ENCODE assay signal across 17 cellular contexts in the genomic region with DNA sequence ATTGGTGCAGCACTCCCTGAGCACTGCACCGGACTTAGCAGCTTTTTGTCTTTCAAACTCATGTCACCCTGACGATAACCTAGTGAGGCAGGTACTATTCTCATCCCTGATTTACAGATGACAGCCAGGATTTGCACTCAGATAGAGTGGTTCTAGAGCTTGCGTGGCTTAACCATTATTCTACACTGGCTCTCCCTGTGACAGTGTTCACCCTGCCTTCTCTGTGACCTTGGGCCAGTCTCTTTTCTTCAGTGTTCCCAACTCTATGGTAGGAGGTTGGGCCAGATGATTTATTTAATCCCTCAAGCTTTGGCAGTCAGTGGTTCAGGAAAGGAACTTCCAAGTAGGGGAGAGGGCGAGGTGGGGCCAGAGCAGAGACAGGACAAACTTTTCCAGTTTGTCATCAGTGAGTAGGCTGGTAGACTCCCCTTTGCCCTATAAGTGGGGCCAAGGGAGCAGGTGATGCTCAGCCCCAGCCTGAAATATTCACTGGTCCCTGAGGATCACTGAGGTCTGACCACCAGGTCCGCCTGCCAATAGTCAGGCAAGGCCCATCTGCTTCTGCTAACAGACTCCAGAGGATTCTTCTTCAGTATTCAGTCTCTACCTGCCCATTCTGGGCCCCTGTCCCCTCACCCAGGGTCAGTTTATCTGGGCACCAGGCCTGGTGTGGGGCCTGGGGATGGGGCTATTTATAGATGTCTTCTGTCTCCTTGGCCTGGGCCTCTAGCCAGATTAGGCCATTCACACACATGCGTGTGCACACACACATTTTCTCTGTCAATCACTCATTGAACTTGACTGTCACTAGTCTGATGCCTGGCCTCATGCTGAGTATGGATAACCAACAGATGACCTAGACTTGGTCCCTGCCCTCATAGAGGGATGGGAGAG. TPM values are rescaled to one million over a fixed set of nuclear protein-coding genes. Genes with fewer than 3 reads are reported as not detected.
DNase-seq lines count a peak whose midpoint lies in the region; ATAC-seq, FAIRE-seq and TF ChIP-seq lines count a peak whose summit lies in the region.
"Had no signal": no experiment of that assay in that cellular context is flagged by ENCODE, and none has a peak within 500 bp of the region (broad histone marks: within the 10 kb centered on the region; RNA-seq: fewer than 3 reads in every experiment).

No MANE protein-coding gene starts in this region.

- peaks cover 13% of the 10 kb centered on the region for H3K27me3 Mint-ChIP-seq in astrocyte (ENCODE audit: low read depth, unreplicated experiment)

- no peak overlapping the region for H3K9ac ChIP-seq in astrocyte (ENCODE audit: low read length)
- H3K9ac ChIP-seq: BLaER1 treated with 17β-estradiol and CSF1 and Interleukin-3, amounts not matched to agents 10 nM and 100 nM had no signal

- no peaks in the 10 kb centered on the region for H3K27me3 ChIP-seq in astrocyte (ENCODE audit: insufficient read depth, low read length)
- H3K27me3 ChIP-seq in heart right ventricle: no peaks in the 10 kb centered on the region
- H3K27me3 ChIP-seq in gastrocnemius medialis: no peaks in the 10 kb centered on the region
- H3K27me3 ChIP-seq: BLaER1 treated with 17β-estradiol and CSF1 and Interleukin-3, amounts not matched to agents 10 nM and 100 nM had no signal

- no peak overlapping the region for H3K4me2 ChIP-seq in astrocyte (ENCODE audit: low read length)
- H3K4me2 ChIP-seq: BLaER1 treated with 17β-estradiol and CSF1 and Interleukin-3, amounts not matched to agents 10 nM and 100 nM had no signal

- H3K27ac Mint-ChIP-seq in astrocyte (ENCODE audit: unreplicated experiment): peak overlapping the region; percentile 70
- H3K27ac Mint-ChIP-seq: activated naive CD4-positive, alpha-beta T cell treated with anti-CD3 and anti-CD28 coated beads for 36 hours had no signal

- peaks cover 4% of the 10 kb centered on the region for H3K9me3 Mint-ChIP-seq in astrocyte (ENCODE audit: unreplicated experiment)
- H3K9me3 Mint-ChIP-seq: activated naive CD4-positive, alpha-beta T cell treated with anti-CD3 and anti-CD28 coated beads for 36 hours; central memory CD8-positive, alpha-beta T cell had no signal

- WGBS in heart right ventricle, 2 donors: 45 to 53% methylated on average over 6 of the region's 6 CpGs

- no peaks in the 10 kb centered on the region for H3K36me3 Mint-ChIP-seq in astrocyte (ENCODE audit: low read depth, unreplicated experiment)

- no peak for TF ChIP-seq CTCF in HEK293 (tag by site-specific recombination; IDR thresholded peaks at IDR 0.05)
- no peak for TF ChIP-seq CTCF in astrocyte (IDR thresholded peaks at IDR 0.05; ENCODE audit: insufficient read depth, low read depth, low read length)
- TF ChIP-seq CTCF in heart right ventricle (IDR thresholded peaks at IDR 0.05): no peak
- no peak for TF ChIP-seq CTCF in gastrocnemius medialis (IDR thresholded peaks at IDR 0.05 in 4 of 5, conservative IDR thresholded peaks at IDR 0.05 in 1 of 5)

- H3K4me3 ChIP-seq in HEK293 (ENCODE audit: low read depth, low read length) (no peak overlapping the region), astrocyte (ENCODE audit: insufficient read depth, low read depth, low read length) (no peak overlapping the region), heart right ventricle (no peak overlapping the region), gastrocnemius medialis (peak overlapping the region in 1 of 4 donors; percentile 3)
- H3K4me3 ChIP-seq: BLaER1 treated with 17β-estradiol and CSF1 and Interleukin-3, amounts not matched to agents 10 nM and 100 nM; GM12878 had no signal

- FAIRE-seq in astrocyte (lab: Jason Lieb, UNC): no peak
- FAIRE-seq: GM12878 had no signal

- no peak for DNase-seq in astrocyte (ENCODE audit: low read depth)
- DNase-seq in heart right ventricle: peak; percentile 28 to 68
- DNase-seq in gastrocnemius medialis: peak; percentile 84 to 95
- no peak for DNase-seq in mucosa of gallbladder (ENCODE audit: low spot score)
- DNase-seq in activated effector memory CD4-positive, alpha-beta T cell treated with anti-CD3 and anti-CD28 coated beads, Interleukin-2, amount 50 U/mL, for 16 hours: no peak
- DNase-seq: activated naive CD4-positive, alpha-beta T cell treated with anti-CD3 and anti-CD28 coated beads for 36 hours; DND-41; NCI-H2107; NK-92 treated with Interleukin-12 subunit alpha and Interleukin-12 subunit beta, amount 100 ng/mL, for 24 hours; stimulated activated naive CD4-positive, alpha-beta T cell had no signal

- ATAC-seq in heart right ventricle: peak; percentile 68 to 92 (median 88)
- ATAC-seq in gastrocnemius medialis: peak; percentile 65 to 74
- ATAC-seq in HG02610 (IDR thresholded peaks at IDR 0.05; ENCODE audit: unreplicated experiment): no peak
- ATAC-seq in GM21381 (IDR thresholded peaks at IDR 0.05; ENCODE audit: unreplicated experiment): no peak
- ATAC-seq: GM12878 had no signal

- in situ Hi-C loops in gastrocnemius medialis (cut with MboI; ENCODE audit: low sequenced_read_pairs in 4 of 4): no loop called here

- no peaks in the 10 kb centered on the region for H3K79me2 ChIP-seq in astrocyte (ENCODE audit: insufficient read depth, low read length)

- H3K36me3 ChIP-seq in HEK293 (ENCODE audit: control insufficient read depth in 2 of 2, insufficient read depth in 1 of 2, low read length in 2 of 2): no peaks in the 10 kb centered on the region
- no peaks in the 10 kb centered on the region for H3K36me3 ChIP-seq in astrocyte (ENCODE audit: insufficient read depth, low read length)
- no peaks in the 10 kb centered on the region for H3K36me3 ChIP-seq in heart right ventricle
- no peaks in the 10 kb centered on the region for H3K36me3 ChIP-seq in gastrocnemius medialis
- H3K36me3 ChIP-seq: BLaER1 treated with 17β-estradiol and CSF1 and Interleukin-3, amounts not matched to agents 10 nM and 100 nM had no signal

- POLR2A ChIA-PET in HEK293 (lab: Yijun Ruan, JAX): no interaction called here

- peaks cover 4% of the 10 kb centered on the region for H3K4me1 Mint-ChIP-seq in astrocyte (ENCODE audit: low read depth, unreplicated experiment)
- H3K4me1 Mint-ChIP-seq: central memory CD8-positive, alpha-beta T cell had no signal

- H3K4me1 ChIP-seq in HEK293 (ENCODE audit: control insufficient read depth, insufficient read depth, low read length) (no peaks in the 10 kb centered on the region), astrocyte (ENCODE audit: insufficient read depth, low read length) (peaks cover 8% of the 10 kb centered on the region), heart right ventricle (peaks cover 0 to 50% (median 10%) of the 10 kb centered on the region in 9 donors), gastrocnemius medialis (peaks cover 60 to 71% of the 10 kb centered on the region in 2 donors)
- H3K4me1 ChIP-seq: BLaER1 treated with 17β-estradiol and CSF1 and Interleukin-3, amounts not matched to agents 10 nM and 100 nM had no signal

- H4K20me1 ChIP-seq in astrocyte (ENCODE audit: insufficient read depth, low read length): no peaks in the 10 kb centered on the region
- H4K20me1 ChIP-seq: BLaER1 treated with 17β-estradiol and CSF1 and Interleukin-3, amounts not matched to agents 10 nM and 100 nM had no signal

- H3K27ac ChIP-seq in HEK293 (ENCODE audit: extremely low read depth, low read depth, low read length) (no peak overlapping the region), astrocyte (ENCODE audit: low read depth, low read length) (no peak overlapping the region), heart right ventricle (peak overlapping the region; percentile 66 to 92 (median 84)), gastrocnemius medialis (peak overlapping the region; percentile 91 to 97 (median 94))
- H3K27ac ChIP-seq: BLaER1 treated with 17β-estradiol and CSF1 and Interleukin-3, amounts not matched to agents 10 nM and 100 nM had no signal

- intact Hi-C loops in heart right ventricle (cut with DNase I): no loop called here
- intact Hi-C loops in gastrocnemius medialis (cut with DNase I; ENCODE audit: low total_unique reads): loop anchor here (1.0 to 5.0 kb wide), 3 partner anchors 8 to 245 kb away; partner anchors contain the start of gene FABP3

- no peaks in the 10 kb centered on the region for H3K9me3 ChIP-seq in HEK293 (ENCODE audit: control insufficient read depth, insufficient read depth, low read depth, low read length)
- no peaks in the 10 kb centered on the region for H3K9me3 ChIP-seq in astrocyte (ENCODE audit: insufficient read depth, low read depth, low read length)
- no peaks in the 10 kb centered on the region for H3K9me3 ChIP-seq in heart right ventricle
- H3K9me3 ChIP-seq in gastrocnemius medialis: no peaks in the 10 kb centered on the region
- H3K9me3 ChIP-seq: BLaER1 treated with 17β-estradiol and CSF1 and Interleukin-3, amounts not matched to agents 10 nM and 100 nM had no signal

- no peak overlapping the region for H3K4me3 Mint-ChIP-seq in astrocyte (ENCODE audit: unreplicated experiment)
- H3K4me3 Mint-ChIP-seq: activated naive CD4-positive, alpha-beta T cell treated with anti-CD3 and anti-CD28 coated beads for 36 hours; central memory CD8-positive, alpha-beta T cell had no signal

- peak in 1 of 2 donors; percentile 7 for TF ChIP-seq POLR2A in gastrocnemius medialis (IDR thresholded peaks at IDR 0.05)

- CTCF ChIA-PET in HEK293 (lab: Yijun Ruan, JAX): interaction anchor here (0.7 kb wide), 1 partner anchor 13 kb away, joined by 3 read pairs; no protein-coding TSS in a partner anchor

- no peak overlapping the region for H2AFZ ChIP-seq in astrocyte (ENCODE audit: low read depth, low read length)

TF ChIP-seq in HEK293, 187 proteins besides CTCF, POLR2A, EP300 and RAD21:
- TF ChIP-seq ZNF449 (tag by site-specific recombination; IDR thresholded peaks at IDR 0.05) (peak; percentile 83; the same call in 1 of the 2 replicates), ZNF610 (tag by site-specific recombination; IDR thresholded peaks at IDR 0.05; ENCODE audit: borderline replicate concordance) (no peak)

RNA-seq across cellular contexts. Expression of gene FABP3, which starts 8.8 kb away (rescaled TPM):
- total RNA-seq in astrocyte (13.5 and 20.4 TPM in 2 replicates), heart right ventricle (1,000 to 10,000 TPM; 2,977 to 6,049 (median 4,967) TPM), gastrocnemius medialis (1,000 to 10,000 TPM in 3 of 4 donors, 100 to 1,000 TPM in 1; 886 to 2,424 (median 1,240) TPM), mucosa of gallbladder (13.3 TPM)
- 1,000 to 10,000 TPM; 5,936 to 6,968 TPM for polyA plus RNA-seq in heart right ventricle
- total RNA-seq: activated naive CD4-positive, alpha-beta T cell treated with anti-CD3 and anti-CD28 coated beads for 36 hours; SK-MEL-5 had no signal

RNA-seq across cellular contexts. Expression of gene SERINC2, which starts 31.4 kb away (rescaled TPM):
- total RNA-seq in astrocyte (29.4 and 30.4 TPM in 2 replicates), heart right ventricle (1 to 10 TPM in 7 of 10 donors, under 1 TPM in 3; 0.71 to 7.6 (median 1.6) TPM), gastrocnemius medialis (10 to 100 TPM; 21.2 to 53.4 (median 35.9) TPM), mucosa of gallbladder (122 TPM)
- polyA plus RNA-seq in heart right ventricle: 1 to 10 TPM; 2.6 to 3.9 TPM

Comparison
In these comparisons a context has a peak if more than half of its experiments do, and no peak if none do; other contexts are left out.
1. H3K27ac ChIP-seq: peak in heart right ventricle (10 of 10) and gastrocnemius medialis (4 of 4); none in HEK293 (single experiment) and astrocyte (single experiment).
2. DNase-seq: peak in heart right ventricle (2 of 2) and gastrocnemius medialis (2 of 2); none in astrocyte (single experiment), mucosa of gallbladder (single experiment) and activated effector memory CD4-positive, alpha-beta T cell treated with anti-CD3 and anti-CD28 coated beads, Interleukin-2, amount 50 U/mL, for 16 hours (single experiment).
3. ATAC-seq: peak in heart right ventricle (8 of 8) and gastrocnemius medialis (2 of 2); none in HG02610 (single experiment) and GM21381 (single experiment).
4. RNA of gene FABP3, which starts 8.8 kb away (total RNA-seq): 2,977 to 6,049 TPM in heart right ventricle and 886 to 2,424 TPM in gastrocnemius medialis; 13.5 to 20.4 TPM in astrocyte and 13.3 TPM in mucosa of gallbladder (single experiment); every median in the first group is over 10 times any median in the second.